27 cellular contexts compared by ENCODE assay signal in genomic region chr16:21593530-21594289, GRCh38. TPM values are rescaled to one million over a fixed set of nuclear protein-coding genes. Genes with fewer than 3 reads are reported as not detected.
DNase-seq lines count a peak whose midpoint lies in the region; ATAC-seq, FAIRE-seq and TF ChIP-seq lines count a peak whose summit lies in the region.
"Had no signal": no experiment of that assay in that cellular context is flagged by ENCODE, and none has a peak within 500 bp of the region (broad histone marks: within the 10 kb centered on the region; RNA-seq: fewer than 3 reads in every experiment).

No MANE protein-coding gene starts in this region.

- POLR2A ChIA-PET in A549 (lab: Yijun Ruan, JAX), result interaction anchor here (0.6 kb wide), 1 partner anchor 72 kb away, joined by 13 read pairs; no protein-coding TSS in a partner anchor
- POLR2A ChIA-PET in HEK293 (lab: Yijun Ruan, JAX), result interaction anchor here (0.6 to 0.7 kb wide), 2 partner anchors 208 to 1567 kb away, joined by 3 to 4 read pairs; no protein-coding TSS in a partner anchor

- no peaks in the 10 kb centered on the region for H3K9me3 ChIP-seq in A549
- no peaks in the 10 kb centered on the region for H3K9me3 ChIP-seq in HEK293 (ENCODE audit: control insufficient read depth, insufficient read depth, low read depth, low read length)
- no peaks in the 10 kb centered on the region for H3K9me3 ChIP-seq in astrocyte (ENCODE audit: insufficient read depth, low read depth, low read length)
- no peaks in the 10 kb centered on the region for H3K9me3 ChIP-seq in parathyroid adenoma (ENCODE audit: control insufficient read depth, low read length)
- H3K9me3 ChIP-seq: SJSA1 had no signal

- WGBS in A549 (ENCODE audit: missing lambda C conversion rate), result 62% methylated on average over 7 of the region's 7 CpGs

- H3K4me2 ChIP-seq in A549, result no peak overlapping the region
- no peak overlapping the region for H3K4me2 ChIP-seq in astrocyte (ENCODE audit: low read length)
- peak overlapping the region; percentile 44 for H3K4me2 ChIP-seq in parathyroid adenoma (ENCODE audit: low read length)
- H3K4me2 ChIP-seq: GM23338, PC-9 had no signal

- no peak for TF ChIP-seq EP300 in A549 (IDR thresholded peaks at IDR 0.05)

- H4K20me1 ChIP-seq in astrocyte (ENCODE audit: insufficient read depth, low read length), result no peaks in the 10 kb centered on the region

- H3K27ac ChIP-seq in A549 (no peak overlapping the region), HEK293 (ENCODE audit: extremely low read depth, low read depth, low read length) (no peak overlapping the region), astrocyte (ENCODE audit: low read depth, low read length) (no peak overlapping the region), parathyroid adenoma (peak overlapping the region; percentile 68)
- H3K27ac ChIP-seq: PC-9, SJSA1 had no signal

- H3K4me3 ChIP-seq in A549 (no peak overlapping the region), HEK293 (ENCODE audit: low read depth, low read length) (no peak overlapping the region), astrocyte (ENCODE audit: insufficient read depth, low read depth, low read length) (no peak overlapping the region), parathyroid adenoma (ENCODE audit: low read depth, low read length) (no peak overlapping the region)
- H3K4me3 ChIP-seq: GM23338, PC-9, SJSA1 had no signal

- H3K79me2 ChIP-seq in astrocyte (ENCODE audit: insufficient read depth, low read length) (no peaks in the 10 kb centered on the region), parathyroid adenoma (no peaks in the 10 kb centered on the region)

- H3K27me3 Mint-ChIP-seq in astrocyte (ENCODE audit: low read depth, unreplicated experiment), result no peaks in the 10 kb centered on the region
- no peaks in the 10 kb centered on the region for H3K27me3 Mint-ChIP-seq in stimulated activated memory B cell treated with anti-CD40 and anti-IgM and Interleukin-4, amounts not matched to agents 10 μg/mL and 1 μg/mL and 100 μg/mL, for 72 hours
- H3K27me3 Mint-ChIP-seq in endothelial cell (ENCODE audit: unreplicated experiment), result peaks cover 2% of the 10 kb centered on the region

- H2AFZ ChIP-seq in astrocyte (ENCODE audit: low read depth, low read length), result peak overlapping the region; percentile 18
- H2AFZ ChIP-seq in parathyroid adenoma, result peak overlapping the region; percentile 50
- H2AFZ ChIP-seq: PC-9 had no signal

- no peaks in the 10 kb centered on the region for H3K36me3 Mint-ChIP-seq in astrocyte (ENCODE audit: low read depth, unreplicated experiment)
- no peaks in the 10 kb centered on the region for H3K36me3 Mint-ChIP-seq in stimulated activated memory B cell treated with anti-CD40 and anti-IgM and Interleukin-4, amounts not matched to agents 10 μg/mL and 1 μg/mL and 100 μg/mL, for 72 hours
- H3K36me3 Mint-ChIP-seq in endothelial cell (ENCODE audit: low read depth, unreplicated experiment), result no peaks in the 10 kb centered on the region
- H3K36me3 Mint-ChIP-seq: CD4-positive, alpha-beta memory T cell had no signal

- no peak for TF ChIP-seq RAD21 in A549 (conservative IDR thresholded peaks at IDR 0.05 in 1 of 2, IDR thresholded peaks at IDR 0.05 in 1 of 2)

- H3K9me3 Mint-ChIP-seq in astrocyte (ENCODE audit: unreplicated experiment) (no peaks in the 10 kb centered on the region), endothelial cell (ENCODE audit: unreplicated experiment) (no peaks in the 10 kb centered on the region)
- no peaks in the 10 kb centered on the region for H3K9me3 Mint-ChIP-seq in stimulated activated memory B cell treated with anti-CD40 and anti-IgM and Interleukin-4, amounts not matched to agents 10 μg/mL and 1 μg/mL and 100 μg/mL, for 72 hours
- H3K9me3 Mint-ChIP-seq: CD4-positive, alpha-beta memory T cell; GM23338 had no signal

- H3K9ac ChIP-seq in astrocyte (ENCODE audit: low read length) (no peak overlapping the region), parathyroid adenoma (no peak overlapping the region)

- CTCF ChIA-PET in A549 (lab: Yijun Ruan, JAX), result interaction anchor here (0.5 to 2.0 kb wide), 8 partner anchors 10 to 595 kb away, joined by 3 to 11 read pairs (median 4); no protein-coding TSS in a partner anchor
- CTCF ChIA-PET in HEK293 (lab: Yijun Ruan, JAX), result interaction anchor here (0.8 to 2.1 kb wide), 2 partner anchors 114 to 131 kb away, joined by 3 to 5 read pairs; no protein-coding TSS in a partner anchor

- H3K27me3 ChIP-seq in astrocyte (ENCODE audit: insufficient read depth, low read length) (no peaks in the 10 kb centered on the region), parathyroid adenoma (ENCODE audit: control insufficient read depth, insufficient read depth, low read length) (no peaks in the 10 kb centered on the region)
- H3K27me3 ChIP-seq: SJSA1 had no signal

- no peak for ATAC-seq in A549
- no peak for ATAC-seq in stimulated activated memory B cell treated with anti-CD40 and anti-IgM and Interleukin-4, amounts not matched to agents 10 μg/mL and 1 μg/mL and 100 μg/mL, for 72 hours
- ATAC-seq: GM23338 had no signal

- FAIRE-seq in A549 (lab: Jason Lieb, UNC) (no peak), astrocyte (lab: Jason Lieb, UNC) (no peak), H54 (lab: Jason Lieb, UNC) (no peak)
- FAIRE-seq: A204.1, G401.6 had no signal

- H3K27ac Mint-ChIP-seq in astrocyte (ENCODE audit: unreplicated experiment) (no peak overlapping the region), endothelial cell (ENCODE audit: unreplicated experiment) (no peak overlapping the region)
- no peak overlapping the region for H3K27ac Mint-ChIP-seq in stimulated activated memory B cell treated with anti-CD40 and anti-IgM and Interleukin-4, amounts not matched to agents 10 μg/mL and 1 μg/mL and 100 μg/mL, for 72 hours
- H3K27ac Mint-ChIP-seq: CD4-positive, alpha-beta memory T cell; GM23338 had no signal

- H3K4me3 Mint-ChIP-seq in astrocyte (ENCODE audit: unreplicated experiment), result no peak overlapping the region
- H3K4me3 Mint-ChIP-seq in stimulated activated memory B cell treated with anti-CD40 and anti-IgM and Interleukin-4, amounts not matched to agents 10 μg/mL and 1 μg/mL and 100 μg/mL, for 72 hours, result no peak overlapping the region
- H3K4me3 Mint-ChIP-seq in endothelial cell (ENCODE audit: unreplicated experiment), result no peak overlapping the region
- H3K4me3 Mint-ChIP-seq: CD4-positive, alpha-beta memory T cell; GM23338 had no signal

- H3K36me3 ChIP-seq in HEK293 (ENCODE audit: control insufficient read depth in 2 of 2, insufficient read depth in 1 of 2, low read length in 2 of 2) (no peaks in the 10 kb centered on the region), astrocyte (ENCODE audit: insufficient read depth, low read length) (no peaks in the 10 kb centered on the region), parathyroid adenoma (ENCODE audit: control insufficient read depth, insufficient read depth, low read length) (no peaks in the 10 kb centered on the region)
- H3K36me3 ChIP-seq: SJSA1 had no signal

- TF ChIP-seq POLR2A in A549 (IDR thresholded peaks at IDR 0.05; ENCODE audit: low read length) (no peak), H54 (IDR thresholded peaks at IDR 0.05; ENCODE audit: low read depth, low read length) (no peak)

- H3K4me1 Mint-ChIP-seq in astrocyte (ENCODE audit: low read depth, unreplicated experiment) (peaks cover 4% of the 10 kb centered on the region), endothelial cell (ENCODE audit: unreplicated experiment) (peaks cover 22% of the 10 kb centered on the region)
- H3K4me1 Mint-ChIP-seq in stimulated activated memory B cell treated with anti-CD40 and anti-IgM and Interleukin-4, amounts not matched to agents 10 μg/mL and 1 μg/mL and 100 μg/mL, for 72 hours, result peaks cover 20% of the 10 kb centered on the region

- DNase-seq in A549 (ENCODE audit: low read depth in 1 of 2, low spot score in 1 of 2), result no peak
- DNase-seq in astrocyte (ENCODE audit: low read depth), result no peak
- DNase-seq in endothelial cell (ENCODE audit: low spot score), result no peak
- DNase-seq in H54 (ENCODE audit: insufficient read length, low spot score), result no peak
- DNase-seq: AML-193; C1 segment of cervical spinal cord; CD4-positive, alpha-beta memory T cell; COR-L47; DMS53; HCEC 1CT; KG1; MM.1S; NCI-H2029; NCI-H446 treated with DMSO at 0.1 percent for 48 hours; NCI-H526; PC-9; Right ventricle myocardium superior had no signal

- TF ChIP-seq CTCF in A549 (IDR thresholded peaks at IDR 0.05), result no peak
- TF ChIP-seq CTCF in HEK293 (tag by site-specific recombination; IDR thresholded peaks at IDR 0.05), result no peak
- no peak for TF ChIP-seq CTCF in astrocyte (IDR thresholded peaks at IDR 0.05; ENCODE audit: insufficient read depth, low read depth, low read length)
- TF ChIP-seq CTCF in parathyroid adenoma (IDR thresholded peaks at IDR 0.05), result no peak
- no peak for TF ChIP-seq CTCF in endothelial cell (IDR thresholded peaks at IDR 0.05; ENCODE audit: unreplicated experiment)

- peaks cover 5% of the 10 kb centered on the region for H3K4me1 ChIP-seq in A549
- H3K4me1 ChIP-seq in HEK293 (ENCODE audit: control insufficient read depth, insufficient read depth, low read length), result no peaks in the 10 kb centered on the region
- peaks cover 3% of the 10 kb centered on the region for H3K4me1 ChIP-seq in astrocyte (ENCODE audit: insufficient read depth, low read length)
- peaks cover 12% of the 10 kb centered on the region for H3K4me1 ChIP-seq in parathyroid adenoma

TF ChIP-seq in HEK293, 187 proteins besides CTCF, POLR2A, EP300 and RAD21 (continues in another document):
- TF ChIP-seq ZNF2 (tag by site-specific recombination; IDR thresholded peaks at IDR 0.05), result no peak

RNA-seq across cellular contexts. Expression of gene METTL9, which starts 5.7 kb away (rescaled TPM):
- polyA plus RNA-seq in A549 (2011; rRNA removed), result 110 and 124 TPM in 2 replicates
- 40.2 and 52.6 TPM in 2 replicates for polyA plus RNA-seq in A549 (2012; cell fraction: cytosol; rRNA removed)
- polyA plus RNA-seq in A549 (2012; cell fraction: nucleus; rRNA removed), result 16.7 and 21.9 TPM in 2 replicates
- 69.1 to 72.2 TPM (median 69.5 TPM) in 3 replicates for polyA plus RNA-seq in A549 (2017; fragmentation: RNase III; extraction: RNeasy Plus Mini Kit Qiagen cat#74134 plus additional on column Dnase treatment)
- 23.9 and 28.4 TPM in 2 replicates for polyA minus RNA-seq in A549 (2011; rRNA and poly(A)+ RNA removed)
- total RNA-seq in astrocyte, result 86.6 and 88.1 TPM in 2 replicates
- 221 TPM for total RNA-seq in endothelial cell (ENCODE audit: unreplicated experiment)

RNA-seq across cellular contexts. Expression of gene IGSF6, which starts 58.7 kb away (rescaled TPM):
- polyA plus RNA-seq in A549 (2011; rRNA removed) (not detected in 2 replicates), A549 (2017; fragmentation: RNase III; extraction: RNeasy Plus Mini Kit Qiagen cat#74134 plus additional on column Dnase treatment) (not detected in 3 replicates)
- polyA plus RNA-seq in A549 (2012; cell fraction: cytosol; rRNA removed), result not detected in 2 replicates
- polyA plus RNA-seq in A549 (2012; cell fraction: nucleus; rRNA removed), result not detected in 2 replicates
- polyA minus RNA-seq in A549 (2011; rRNA and poly(A)+ RNA removed), result not detected in 2 replicates
- total RNA-seq in astrocyte (not detected in 2 replicates), endothelial cell (ENCODE audit: unreplicated experiment) (not detected)
- total RNA-seq: Daoy, GM23338, HT1080, PC-9, RPMI7951, SJSA1 had no signal
